ENCODE assay signal across 1 cellular context in the genomic region with DNA sequence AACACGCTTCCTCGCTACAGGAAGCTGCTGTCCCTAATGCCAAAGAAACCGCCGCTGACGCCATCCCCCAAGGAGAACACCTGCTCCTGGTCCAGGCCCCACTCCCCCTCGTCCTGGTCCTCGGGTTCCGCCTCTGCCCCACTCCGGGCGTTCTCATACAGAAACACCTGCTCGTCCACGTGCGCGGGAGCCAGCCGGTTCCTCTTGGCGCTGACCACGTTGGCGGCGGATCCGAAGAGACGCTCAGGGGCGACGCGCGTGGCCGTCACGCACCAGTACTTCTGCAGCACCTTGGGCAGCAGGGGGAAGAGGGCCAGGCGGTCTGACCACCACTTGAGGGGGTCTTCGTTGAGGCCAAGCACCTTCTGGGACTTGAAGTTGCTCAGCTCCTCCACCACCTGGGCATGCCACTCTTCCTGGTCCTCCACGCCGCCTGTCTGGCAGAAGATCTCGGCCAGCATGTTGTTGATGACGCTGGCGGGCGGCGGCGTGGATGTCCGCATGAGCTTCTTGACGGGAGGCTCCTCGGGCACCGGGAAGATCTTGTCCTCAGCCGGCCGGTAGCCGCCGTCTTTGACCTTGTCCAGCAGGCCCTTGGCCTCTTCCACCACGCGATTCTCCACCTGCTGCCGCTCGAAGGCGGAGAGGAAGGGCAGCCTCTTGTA.
TF ChIP-seq lines count a peak whose summit lies in the region.

No MANE protein-coding gene starts in this region.

TF ChIP-seq in K562, 482 proteins besides CTCF, POLR2A, EP300 and RAD21:
- TF ChIP-seq POLR2G (IDR thresholded peaks at IDR 0.05; ENCODE audit: low read depth, low read length), result peak; percentile 30; the same call in 1 of the 2 replicates
- TF ChIP-seq ZNF3 (CRISPR knock-in tag; IDR thresholded peaks at IDR 0.05), result no peak
